Comparison of ENCODE assay signal across 8 cellular contexts in the genomic region with DNA sequence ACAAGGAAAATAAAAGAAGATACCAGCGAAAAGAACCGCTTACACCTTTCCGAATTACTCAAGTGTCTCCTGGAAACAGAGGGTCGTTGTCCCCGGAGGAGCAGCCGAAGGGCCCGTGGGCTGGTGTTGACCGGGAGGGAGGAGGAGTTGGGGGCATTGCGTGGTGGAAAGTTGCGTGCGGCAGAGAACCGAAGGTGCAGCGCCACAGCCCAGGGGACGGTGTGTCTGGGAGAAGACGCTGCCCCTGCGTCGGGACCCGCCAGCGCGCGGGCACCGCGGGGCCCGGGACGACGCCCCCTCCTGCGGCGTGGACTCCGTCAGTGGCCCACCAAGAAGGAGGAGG. TPM values are rescaled to one million over a fixed set of nuclear protein-coding genes. Genes with fewer than 3 reads are reported as not detected.
DNase-seq lines count a peak whose midpoint lies in the region; ATAC-seq and TF ChIP-seq lines count a peak whose summit lies in the region.

No MANE protein-coding gene starts in this region.

- no peak for TF ChIP-seq CTCF in GM20000 (IDR thresholded peaks at IDR 0.05; ENCODE audit: extremely low read depth, missing control alignments)
- TF ChIP-seq CTCF in coronary artery (IDR thresholded peaks at IDR 0.05), result no peak
- TF ChIP-seq CTCF in lung (IDR thresholded peaks at IDR 0.05; ENCODE audit: control extremely low read depth, extremely low read depth), result no peak

- H3K79me2 ChIP-seq in ACC112 (ENCODE audit: control insufficient read depth, insufficient read depth, low read length, unreplicated experiment), result peaks cover 52% of the 10 kb centered on the region

- peak overlapping the region; percentile 97 for H3K4me3 Mint-ChIP-seq in stimulated activated memory B cell treated with anti-CD40 and anti-IgM and Interleukin-4, amounts not matched to agents 10 μg/mL and 1 μg/mL and 100 μg/mL, for 72 hours

- WGBS in lung, 2 donors, result 0 to 1% methylated on average over 29 of the region's 29 CpGs

- H3K4me1 Mint-ChIP-seq in stimulated activated memory B cell treated with anti-CD40 and anti-IgM and Interleukin-4, amounts not matched to agents 10 μg/mL and 1 μg/mL and 100 μg/mL, for 72 hours, result peaks cover 46% of the 10 kb centered on the region

- peak overlapping the region; percentile 34 for H2AFZ ChIP-seq in ACC112 (ENCODE audit: low read length, unreplicated experiment)

- no peak for ATAC-seq in lung (ENCODE audit: insufficient read depth, low FRiP score)
- ATAC-seq in stimulated activated memory B cell treated with anti-CD40 and anti-IgM and Interleukin-4, amounts not matched to agents 10 μg/mL and 1 μg/mL and 100 μg/mL, for 72 hours, result peak; percentile 22

- H3K9me3 Mint-ChIP-seq in stimulated activated memory B cell treated with anti-CD40 and anti-IgM and Interleukin-4, amounts not matched to agents 10 μg/mL and 1 μg/mL and 100 μg/mL, for 72 hours, result no peaks in the 10 kb centered on the region

- no peaks in the 10 kb centered on the region for H3K27me3 Mint-ChIP-seq in stimulated activated memory B cell treated with anti-CD40 and anti-IgM and Interleukin-4, amounts not matched to agents 10 μg/mL and 1 μg/mL and 100 μg/mL, for 72 hours

- H3K27me3 ChIP-seq in ACC112 (ENCODE audit: insufficient read depth, low read length) (no peaks in the 10 kb centered on the region), lung (ENCODE audit: control insufficient read depth, insufficient read depth) (no peaks in the 10 kb centered on the region)

- no peaks in the 10 kb centered on the region for H3K9me3 ChIP-seq in lung (ENCODE audit: control insufficient read depth in 2 of 2, insufficient read depth in 1 of 2, low read length in 1 of 2)

- DNase-seq in GM20000 (ENCODE audit: low spot score) (peak; percentile 26), T-helper 1 cell (peak; percentile 19 to 37 (median 27)), coronary artery (ENCODE audit: low spot score) (peak; percentile 78), lung (ENCODE audit: low spot score) (peak; percentile 31), DMS153 treated with DMSO at 0.1 percent for 48 hours (lab: John Stamatoyannopoulos, UW; ENCODE audit: unreplicated experiment) (no peak), NOMO-1 (lab: John Stamatoyannopoulos, UW; ENCODE audit: unreplicated experiment in 2 of 2) (no peak)

- no peaks in the 10 kb centered on the region for H3K36me3 Mint-ChIP-seq in stimulated activated memory B cell treated with anti-CD40 and anti-IgM and Interleukin-4, amounts not matched to agents 10 μg/mL and 1 μg/mL and 100 μg/mL, for 72 hours

- H3K36me3 ChIP-seq in ACC112 (ENCODE audit: insufficient read depth, low read length), result no peaks in the 10 kb centered on the region
- H3K36me3 ChIP-seq in lung (ENCODE audit: control insufficient read depth in 2 of 2, insufficient read depth in 2 of 2, low read length in 2 of 2), result no peaks in the 10 kb centered on the region

- H3K27ac ChIP-seq in ACC112 (ENCODE audit: low read depth, low read length), result peak overlapping the region; percentile 77; the same call in 1 of the 2 replicates
- H3K27ac ChIP-seq in coronary artery, result peak overlapping the region; percentile 74 to 90
- peak overlapping the region in 1 of 2 donors; percentile 97 for H3K27ac ChIP-seq in lung (ENCODE audit: low read depth in 1 of 2, low read length in 1 of 2)

- H3K27ac Mint-ChIP-seq in stimulated activated memory B cell treated with anti-CD40 and anti-IgM and Interleukin-4, amounts not matched to agents 10 μg/mL and 1 μg/mL and 100 μg/mL, for 72 hours, result peak overlapping the region; percentile 100

- H3K4me1 ChIP-seq in ACC112 (ENCODE audit: control insufficient read depth, insufficient read depth, low read length, unreplicated experiment), result peaks cover 42% of the 10 kb centered on the region
- H3K4me1 ChIP-seq in lung (ENCODE audit: control insufficient read depth in 2 of 2, insufficient read depth in 2 of 2, low read length in 2 of 2), result peaks cover 0 to 4% of the 10 kb centered on the region in 2 donors

- H3K4me3 ChIP-seq in ACC112 (ENCODE audit: low read depth, low read length) (peak overlapping the region; percentile 96), coronary artery (peak overlapping the region; percentile 80), lung (peak overlapping the region; percentile 75)

RNA-seq across cellular contexts. Expression of a gene that starts 0.3 kb away (rescaled TPM):
- total RNA-seq in lung, result 100 to 1,000 TPM; 147 to 252 TPM
- 10 to 100 TPM; 55.9 to 72.1 TPM for polyA plus RNA-seq in lung

Comparison
In these comparisons a context has a peak if more than half of its experiments do, and no peak if none do; other contexts are left out.
1. DNase-seq: peak in GM20000 (single experiment), T-helper 1 cell (5 of 5), coronary artery (single experiment) and lung (single experiment); none in DMS153 treated with DMSO at 0.1 percent for 48 hours (single experiment) and NOMO-1 (0 of 2).
2. Peak in every context shown above with its lines, with median percentiles within 50 percentile points of each other: H3K4me3 ChIP-seq.